ENCODE assay signal across 1 cellular context in the genomic region with DNA sequence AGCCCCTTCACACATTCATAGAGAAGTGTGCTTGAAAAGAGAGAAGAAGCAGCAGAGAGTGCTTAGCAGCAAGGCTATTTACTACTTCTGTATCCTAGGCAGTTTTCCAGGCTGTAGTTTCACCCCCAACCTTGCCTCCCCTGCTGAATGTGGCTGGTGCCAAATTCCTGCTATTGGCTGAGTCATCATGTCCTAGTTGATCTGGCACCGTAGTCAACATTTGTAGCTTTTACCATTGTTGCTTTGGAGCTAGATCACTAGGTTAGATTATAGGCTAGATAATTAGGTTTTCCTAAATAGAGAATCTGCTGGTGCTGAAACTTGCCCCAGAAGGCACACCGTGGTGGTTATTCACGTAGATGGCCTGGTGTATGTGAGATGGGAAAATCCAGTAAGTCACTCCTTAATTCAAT.
TF ChIP-seq lines count a peak whose summit lies in the region.

No MANE protein-coding gene starts in this region.

TF ChIP-seq in HCT116, 20 proteins besides CTCF, POLR2A, EP300 and RAD21 (continued from another document):
- TF ChIP-seq TCF7L2 (IDR thresholded peaks at IDR 0.05; ENCODE audit: borderline replicate concordance, extremely low read depth, insufficient read depth, insufficient read length): no peak
- TF ChIP-seq, protein P1, sequence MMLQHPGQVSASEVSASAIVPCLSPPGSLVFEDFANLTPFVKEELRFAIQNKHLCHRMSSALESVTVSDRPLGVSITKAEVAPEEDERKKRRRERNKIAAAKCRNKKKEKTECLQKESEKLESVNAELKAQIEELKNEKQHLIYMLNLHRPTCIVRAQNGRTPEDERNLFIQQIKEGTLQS (IDR thresholded peaks at IDR 0.05): no peak
- TF ChIP-seq SIN3A (IDR thresholded peaks at IDR 0.05; ENCODE audit: low read depth): no peak
- peak; percentile 83; the same call in 1 of the 2 replicates for TF ChIP-seq CBX3 (IDR thresholded peaks at IDR 0.05; ENCODE audit: low read depth)
- no peak for TF ChIP-seq ELF1 (IDR thresholded peaks at IDR 0.05; ENCODE audit: borderline replicate concordance, low read depth)
- peak; percentile 74 for TF ChIP-seq FOSL1 (IDR thresholded peaks at IDR 0.05; ENCODE audit: low read depth)
